In the genomic region with DNA sequence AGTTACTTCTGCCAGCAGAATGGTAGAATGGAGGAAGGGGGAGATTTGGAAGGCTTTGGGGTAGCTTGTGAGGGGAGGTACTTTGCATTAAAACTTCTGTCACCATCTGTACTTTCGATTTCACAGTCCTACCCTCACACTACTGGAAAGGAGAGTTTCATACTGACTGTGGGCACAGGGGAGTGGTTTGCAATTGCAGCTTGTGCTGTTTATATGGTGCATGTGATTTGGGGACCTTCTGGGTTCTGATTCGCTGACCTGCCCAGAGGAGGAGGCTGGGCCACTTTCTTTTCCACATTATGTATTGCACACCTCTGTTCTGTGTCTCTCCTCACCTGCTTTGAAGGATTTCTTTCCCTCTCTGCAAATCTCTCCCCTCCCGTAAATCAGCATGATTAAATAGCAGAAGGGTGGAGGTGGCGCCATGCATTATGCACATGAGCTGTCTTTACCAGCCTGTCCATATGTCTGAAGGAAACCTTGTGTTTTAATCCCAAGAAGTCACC, we compare ENCODE assay signal across 19 cellular contexts.
"Had no signal": no experiment of that assay in that cellular context is flagged by ENCODE, and none has a peak within 500 bp of the region (broad histone marks: within the 10 kb centered on the region; RNA-seq: fewer than 3 reads in every experiment).

No MANE protein-coding gene starts in this region.

- DNase-seq: effector memory CD4-positive, alpha-beta T cell; heart left ventricle; islet precursor cell; left ventricle myocardium inferior; lower lobe of right lung; occipital lobe; pancreas; right cardiac atrium; stimulated activated CD4-positive, alpha-beta T cell treated with anti-CD3 and anti-CD28 coated beads, Interleukin-4, amount 100 ng/mL, for 1 hour; stimulated activated CD8-positive, alpha-beta memory T cell treated with anti-CD3 and anti-CD28 coated beads, Interleukin-4, amount 100 ng/mL, for 48 hours; stimulated activated naive CD8-positive, alpha-beta T cell treated with anti-CD3 and anti-CD28 coated beads, Interleukin-15, Interleukin-2, amounts not matched to agents 100 U/mL and 50 U/mL, for 24 hours; tibial artery; upper lobe of left lung; uterus had no signal

- H3K27ac ChIP-seq: heart left ventricle, left ventricle myocardium inferior, lower lobe of right lung, pancreas, suprapubic skin, tibial artery, upper lobe of left lung, uterus had no signal

- H3K27me3 ChIP-seq: heart left ventricle, pancreas, suprapubic skin, tibial artery, upper lobe of left lung had no signal

- H3K4me3 ChIP-seq: heart left ventricle, left ventricle myocardium inferior, lower lobe of right lung, pancreas, smooth muscle cell, suprapubic skin, tibial artery, upper lobe of left lung, uterus had no signal

- ATAC-seq: esophagus mucosa; lower lobe of right lung; natural killer cell treated with Interleukin-12 subunit alpha and Interleukin-12 subunit beta and Interleukin-15 and Interleukin-18, amount 100 ng/mL, for 72 hours; pancreas; right cardiac atrium; stimulated activated effector memory CD8-positive, alpha-beta T cell treated with anti-CD3 and anti-CD28 coated beads, Interleukin-12 subunit alpha, Interleukin-12 subunit beta, amount 100 ng/mL, for 72 hours; stimulated activated naive CD8-positive, alpha-beta T cell treated with anti-CD3 and anti-CD28 coated beads, Interleukin-15, Interleukin-2, amounts not matched to agents 100 U/mL and 50 U/mL, for 24 hours had no signal

- H3K4me1 ChIP-seq: lower lobe of right lung, pancreas, suprapubic skin, tibial artery, upper lobe of left lung, uterus had no signal

- H3K36me3 ChIP-seq: heart left ventricle, left ventricle myocardium inferior, lower lobe of right lung, pancreas, suprapubic skin, tibial artery, upper lobe of left lung, uterus had no signal

- H3K9me3 ChIP-seq: heart left ventricle, left ventricle myocardium inferior, lower lobe of right lung, pancreas, suprapubic skin, tibial artery, upper lobe of left lung, uterus had no signal

- H3K4me2 ChIP-seq: smooth muscle cell had no signal
